17 cellular contexts compared by ENCODE assay signal in genomic region chr14:73358187-73358586, GRCh38.
"Had no signal": no experiment of that assay in that cellular context is flagged by ENCODE, and none has a peak within 500 bp of the region (broad histone marks: within the 10 kb centered on the region; RNA-seq: fewer than 3 reads in every experiment).

No MANE protein-coding gene starts in this region.

- H3K36me3 ChIP-seq: vagina had no signal

- H3K4me1 ChIP-seq: tibial nerve, vagina had no signal

- H3K27me3 Mint-ChIP-seq: activated CD4-positive, alpha-beta memory T cell treated with anti-CD3 and anti-CD28 coated beads, Interleukin-2, amount 10 ng/mL, durations not matched to agents 7 days and 5 days; activated naive CD8-positive, alpha-beta T cell treated with anti-CD3 and anti-CD28 coated beads, Interleukin-2, amount 10 ng/mL, durations not matched to agents 7 days and 5 days; activated T-helper 17 cell treated with anti-CD3 and anti-CD28 coated beads, Interleukin-2, amount 50 U/mL, for 72 hours had no signal

- ATAC-seq: activated T-helper 17 cell treated with anti-CD3 and anti-CD28 coated beads, Interleukin-2, amount 50 U/mL, for 72 hours; lower lobe of right lung; stimulated activated naive CD8-positive, alpha-beta T cell treated with anti-CD3 and anti-CD28 coated beads, Interleukin-15, Interleukin-2, amounts not matched to agents 100 U/mL and 50 U/mL, for 24 hours had no signal

- H3K27ac Mint-ChIP-seq: activated CD4-positive, alpha-beta memory T cell treated with anti-CD3 and anti-CD28 coated beads, Interleukin-2, amount 10 ng/mL, durations not matched to agents 7 days and 5 days; activated naive CD8-positive, alpha-beta T cell treated with anti-CD3 and anti-CD28 coated beads, Interleukin-2, amount 10 ng/mL, durations not matched to agents 7 days and 5 days; activated T-helper 17 cell treated with anti-CD3 and anti-CD28 coated beads, Interleukin-2, amount 50 U/mL, for 72 hours had no signal

- H3K4me1 Mint-ChIP-seq: activated CD4-positive, alpha-beta memory T cell treated with anti-CD3 and anti-CD28 coated beads, Interleukin-2, amount 10 ng/mL, durations not matched to agents 7 days and 5 days; activated T-helper 17 cell treated with anti-CD3 and anti-CD28 coated beads, Interleukin-2, amount 50 U/mL, for 72 hours; neural crest cell had no signal

- H3K4me3 ChIP-seq: dorsolateral prefrontal cortex, lower lobe of right lung, tibial nerve, vagina had no signal

- H3K27me3 ChIP-seq: dorsolateral prefrontal cortex, tibial nerve, vagina had no signal

- H3K27ac ChIP-seq: lower lobe of right lung, tibial nerve, vagina had no signal

- H3K9me3 ChIP-seq: lower lobe of right lung, tibial nerve, vagina had no signal

- DNase-seq: activated CD4-positive, alpha-beta memory T cell treated with anti-CD3 and anti-CD28 coated beads, Interleukin-2, amount 10 ng/mL, durations not matched to agents 7 days and 5 days; activated CD4-positive, alpha-beta T cell treated with anti-CD3 and anti-CD28 coated beads for 48 hours; activated naive CD4-positive, alpha-beta T cell; activated naive CD8-positive, alpha-beta T cell treated with anti-CD3 and anti-CD28 coated beads, Interleukin-2, amount 10 ng/mL, durations not matched to agents 7 days and 5 days; activated T-cell treated with anti-CD3 and anti-CD28 coated beads, Interleukin-2, amount 50 U/mL, for 1 hour; amygdala; dorsolateral prefrontal cortex; erythroblast; head of caudate nucleus; lower lobe of right lung; stimulated activated CD4-positive, alpha-beta T cell treated with anti-CD3 and anti-CD28 coated beads, Interleukin-2, amount 100 ng/mL, for 24 hours; stimulated activated naive CD8-positive, alpha-beta T cell treated with anti-CD3 and anti-CD28 coated beads, Interleukin-15, Interleukin-2, amounts not matched to agents 100 U/mL and 50 U/mL, for 24 hours; substantia nigra had no signal

- H3K4me3 Mint-ChIP-seq: activated CD4-positive, alpha-beta memory T cell treated with anti-CD3 and anti-CD28 coated beads, Interleukin-2, amount 10 ng/mL, durations not matched to agents 7 days and 5 days; activated naive CD8-positive, alpha-beta T cell treated with anti-CD3 and anti-CD28 coated beads, Interleukin-2, amount 10 ng/mL, durations not matched to agents 7 days and 5 days; activated T-helper 17 cell treated with anti-CD3 and anti-CD28 coated beads, Interleukin-2, amount 50 U/mL, for 72 hours; neural crest cell had no signal

- H3K9me3 Mint-ChIP-seq: activated CD4-positive, alpha-beta memory T cell treated with anti-CD3 and anti-CD28 coated beads, Interleukin-2, amount 10 ng/mL, durations not matched to agents 7 days and 5 days; activated naive CD8-positive, alpha-beta T cell treated with anti-CD3 and anti-CD28 coated beads, Interleukin-2, amount 10 ng/mL, durations not matched to agents 7 days and 5 days; activated T-helper 17 cell treated with anti-CD3 and anti-CD28 coated beads, Interleukin-2, amount 50 U/mL, for 72 hours; neural crest cell had no signal
